Comparison of ENCODE assay signal across 2 cellular contexts in the genomic region with DNA sequence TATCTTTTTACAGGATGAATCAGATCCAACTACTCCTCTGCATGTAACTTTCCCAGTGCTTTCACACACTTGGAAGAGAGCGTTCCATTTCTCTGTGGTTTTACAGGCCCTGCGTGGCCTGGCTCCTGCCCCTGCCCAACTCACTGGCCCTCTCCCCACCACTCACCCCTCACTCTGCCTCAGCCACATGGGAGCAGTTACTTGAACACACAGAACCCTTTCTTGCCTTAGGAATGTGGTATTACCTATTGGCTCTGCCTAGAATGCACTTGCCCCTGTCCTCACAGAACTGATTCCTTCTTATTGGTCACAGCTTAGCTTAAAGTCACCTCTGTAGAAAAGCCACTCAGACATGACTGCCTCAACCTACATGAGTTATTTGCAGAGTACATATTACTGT.
TF ChIP-seq lines count a peak whose summit lies in the region.

No MANE protein-coding gene starts in this region.

TF ChIP-seq in GM23338, 12 proteins besides CTCF, POLR2A, EP300 and RAD21:
- TF ChIP-seq REST (IDR thresholded peaks at IDR 0.05; ENCODE audit: unreplicated experiment) (no peak), NANOG (IDR thresholded peaks at IDR 0.05; ENCODE audit: borderline replicate concordance) (no peak), ZNF114 (CRISPR knock-in tag; IDR thresholded peaks at IDR 0.05) (no peak), ZNF331 (CRISPR knock-in tag; IDR thresholded peaks at IDR 0.05; ENCODE audit: low read depth) (no peak), EZH2phosphoT487 (IDR thresholded peaks at IDR 0.05; ENCODE audit: unreplicated experiment) (no peak)
- TF ChIP-seq, protein P1, sequence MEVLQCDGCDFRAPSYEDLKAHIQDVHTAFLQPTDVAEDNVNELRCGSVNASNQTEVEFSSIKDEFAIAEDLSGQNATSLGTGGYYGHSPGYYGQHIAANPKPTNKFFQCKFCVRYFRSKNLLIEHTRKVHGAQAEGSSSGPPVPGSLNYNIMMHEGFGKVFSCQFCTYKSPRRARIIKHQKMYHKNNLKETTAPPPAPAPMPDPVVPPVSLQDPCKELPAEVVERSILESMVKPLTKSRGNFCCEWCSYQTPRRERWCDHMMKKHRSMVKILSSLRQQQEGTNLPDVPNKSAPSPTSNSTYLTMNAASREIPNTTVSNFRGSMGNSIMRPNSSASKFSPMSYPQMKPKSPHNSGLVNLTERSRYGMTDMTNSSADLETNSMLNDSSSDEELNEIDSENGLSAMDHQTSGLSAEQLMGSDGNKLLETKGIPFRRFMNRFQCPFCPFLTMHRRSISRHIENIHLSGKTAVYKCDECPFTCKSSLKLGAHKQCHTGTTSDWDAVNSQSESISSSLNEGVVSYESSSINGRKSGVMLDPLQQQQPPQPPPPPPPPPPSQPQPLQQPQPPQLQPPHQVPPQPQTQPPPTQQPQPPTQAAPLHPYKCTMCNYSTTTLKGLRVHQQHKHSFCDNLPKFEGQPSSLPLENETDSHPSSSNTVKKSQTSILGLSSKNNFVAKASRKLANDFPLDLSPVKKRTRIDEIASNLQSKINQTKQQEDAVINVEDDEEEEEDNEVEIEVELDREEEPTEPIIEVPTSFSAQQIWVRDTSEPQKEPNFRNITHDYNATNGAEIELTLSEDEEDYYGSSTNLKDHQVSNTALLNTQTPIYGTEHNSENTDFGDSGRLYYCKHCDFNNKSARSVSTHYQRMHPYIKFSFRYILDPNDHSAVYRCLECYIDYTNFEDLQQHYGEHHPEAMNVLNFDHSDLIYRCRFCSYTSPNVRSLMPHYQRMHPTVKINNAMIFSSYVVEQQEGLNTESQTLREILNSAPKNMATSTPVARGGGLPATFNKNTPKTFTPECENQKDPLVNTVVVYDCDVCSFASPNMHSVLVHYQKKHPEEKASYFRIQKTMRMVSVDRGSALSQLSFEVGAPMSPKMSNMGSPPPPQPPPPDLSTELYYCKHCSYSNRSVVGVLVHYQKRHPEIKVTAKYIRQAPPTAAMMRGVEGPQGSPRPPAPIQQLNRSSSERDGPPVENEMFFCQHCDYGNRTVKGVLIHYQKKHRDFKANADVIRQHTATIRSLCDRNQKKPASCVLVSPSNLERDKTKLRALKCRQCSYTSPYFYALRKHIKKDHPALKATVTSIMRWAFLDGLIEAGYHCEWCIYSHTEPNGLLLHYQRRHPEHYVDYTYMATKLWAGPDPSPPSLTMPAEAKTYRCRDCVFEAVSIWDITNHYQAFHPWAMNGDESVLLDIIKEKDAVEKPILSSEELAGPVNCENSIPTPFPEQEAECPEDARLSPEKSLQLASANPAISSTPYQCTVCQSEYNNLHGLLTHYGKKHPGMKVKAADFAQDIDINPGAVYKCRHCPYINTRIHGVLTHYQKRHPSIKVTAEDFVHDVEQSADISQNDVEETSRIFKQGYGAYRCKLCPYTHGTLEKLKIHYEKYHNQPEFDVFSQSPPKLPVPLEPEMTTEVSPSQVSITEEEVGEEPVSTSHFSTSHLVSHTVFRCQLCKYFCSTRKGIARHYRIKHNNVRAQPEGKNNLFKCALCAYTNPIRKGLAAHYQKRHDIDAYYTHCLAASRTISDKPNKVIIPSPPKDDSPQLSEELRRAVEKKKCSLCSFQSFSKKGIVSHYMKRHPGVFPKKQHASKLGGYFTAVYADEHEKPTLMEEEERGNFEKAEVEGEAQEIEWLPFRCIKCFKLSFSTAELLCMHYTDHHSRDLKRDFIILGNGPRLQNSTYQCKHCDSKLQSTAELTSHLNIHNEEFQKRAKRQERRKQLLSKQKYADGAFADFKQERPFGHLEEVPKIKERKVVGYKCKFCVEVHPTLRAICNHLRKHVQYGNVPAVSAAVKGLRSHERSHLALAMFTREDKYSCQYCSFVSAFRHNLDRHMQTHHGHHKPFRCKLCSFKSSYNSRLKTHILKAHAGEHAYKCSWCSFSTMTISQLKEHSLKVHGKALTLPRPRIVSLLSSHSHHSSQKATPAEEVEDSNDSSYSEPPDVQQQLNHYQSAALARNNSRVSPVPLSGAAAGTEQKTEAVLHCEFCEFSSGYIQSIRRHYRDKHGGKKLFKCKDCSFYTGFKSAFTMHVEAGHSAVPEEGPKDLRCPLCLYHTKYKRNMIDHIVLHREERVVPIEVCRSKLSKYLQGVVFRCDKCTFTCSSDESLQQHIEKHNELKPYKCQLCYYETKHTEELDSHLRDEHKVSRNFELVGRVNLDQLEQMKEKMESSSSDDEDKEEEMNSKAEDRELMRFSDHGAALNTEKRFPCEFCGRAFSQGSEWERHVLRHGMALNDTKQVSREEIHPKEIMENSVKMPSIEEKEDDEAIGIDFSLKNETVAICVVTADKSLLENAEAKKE (CRISPR knock-in tag; IDR thresholded peaks at IDR 0.05) = no peak

TF ChIP-seq in WTC11, 78 proteins besides CTCF, POLR2A, EP300 and RAD21 (continued from another document):
- TF ChIP-seq PRDM15 (CRISPR knock-in tag; IDR thresholded peaks at IDR 0.05) (no peak), OVOL2 (CRISPR knock-in tag; IDR thresholded peaks at IDR 0.05; ENCODE audit: borderline replicate concordance) (no peak), CREB1 (CRISPR knock-in tag; IDR thresholded peaks at IDR 0.05) (no peak), SMAD3 (CRISPR knock-in tag; IDR thresholded peaks at IDR 0.05; ENCODE audit: borderline replicate concordance) (no peak), RORB (CRISPR knock-in tag; IDR thresholded peaks at IDR 0.05) (no peak), ZNF317 (CRISPR knock-in tag; IDR thresholded peaks at IDR 0.05; ENCODE audit: borderline replicate concordance, low read depth) (no peak), ZNF671 (CRISPR knock-in tag; IDR thresholded peaks at IDR 0.05) (no peak), ZNF263 (CRISPR knock-in tag; IDR thresholded peaks at IDR 0.05; ENCODE audit: low read depth) (no peak), ATF6 (CRISPR knock-in tag; IDR thresholded peaks at IDR 0.05) (no peak), JAZF1 (CRISPR knock-in tag; IDR thresholded peaks at IDR 0.05) (no peak), NFATC4 (CRISPR knock-in tag; IDR thresholded peaks at IDR 0.05) (no peak)
- TF ChIP-seq, protein P2, sequence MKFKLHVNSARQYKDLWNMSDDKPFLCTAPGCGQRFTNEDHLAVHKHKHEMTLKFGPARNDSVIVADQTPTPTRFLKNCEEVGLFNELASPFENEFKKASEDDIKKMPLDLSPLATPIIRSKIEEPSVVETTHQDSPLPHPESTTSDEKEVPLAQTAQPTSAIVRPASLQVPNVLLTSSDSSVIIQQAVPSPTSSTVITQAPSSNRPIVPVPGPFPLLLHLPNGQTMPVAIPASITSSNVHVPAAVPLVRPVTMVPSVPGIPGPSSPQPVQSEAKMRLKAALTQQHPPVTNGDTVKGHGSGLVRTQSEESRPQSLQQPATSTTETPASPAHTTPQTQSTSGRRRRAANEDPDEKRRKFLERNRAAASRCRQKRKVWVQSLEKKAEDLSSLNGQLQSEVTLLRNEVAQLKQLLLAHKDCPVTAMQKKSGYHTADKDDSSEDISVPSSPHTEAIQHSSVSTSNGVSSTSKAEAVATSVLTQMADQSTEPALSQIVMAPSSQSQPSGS (CRISPR knock-in tag; IDR thresholded peaks at IDR 0.05; ENCODE audit: borderline replicate concordance, low read depth) = no peak
